In genomic region chr12:123995023-123995422, GRCh38 we compare ENCODE assay signal across 13 cellular contexts. TPM values are rescaled to one million over a fixed set of nuclear protein-coding genes. Genes with fewer than 3 reads are reported as not detected.
DNase-seq lines count a peak whose midpoint lies in the region; ATAC-seq and TF ChIP-seq lines count a peak whose summit lies in the region.
"Had no signal": no experiment of that assay in that cellular context is flagged by ENCODE, and none has a peak within 500 bp of the region (broad histone marks: within the 10 kb centered on the region; RNA-seq: fewer than 3 reads in every experiment).

No MANE protein-coding gene starts in this region.

- WGBS in heart left ventricle, 4 donors = 49 to 64% (median 52%) methylated on average over 3 of the region's 3 CpGs

- no peak for DNase-seq in heart left ventricle
- no peak for DNase-seq in Right ventricle myocardium superior
- peak; percentile 56 for DNase-seq in foreskin melanocyte
- no peak for DNase-seq in substantia nigra (lab: John Stamatoyannopoulos, UW)
- DNase-seq in activated effector memory CD4-positive, alpha-beta T cell treated with Interleukin-2 at 50 U/mL for 16 hours = no peak
- DNase-seq: activated CD4-positive, alpha-beta T cell treated with anti-CD3 and anti-CD28 coated beads, Interleukin-2, amount 10 ng/mL, durations not matched to agents 24 days and 14 days; body of pancreas; stomach had no signal

- H3K36me3 Mint-ChIP-seq in activated T-helper 17 cell treated with anti-CD3 and anti-CD28 coated beads, Interleukin-2, amount 50 U/mL, for 72 hours (ENCODE audit: low read depth) = peaks cover 67% of the 10 kb centered on the region

- H3K27me3 ChIP-seq in heart left ventricle = no peaks in the 10 kb centered on the region
- H3K27me3 ChIP-seq: body of pancreas, stomach had no signal

- ATAC-seq in heart left ventricle (peak in 3 of 4 donors; percentile 37 to 46 (median 45)), Right ventricle myocardium superior (ENCODE audit: poor library complexity) (no peak), HG02870 (IDR thresholded peaks at IDR 0.05; ENCODE audit: unreplicated experiment) (no peak), HG03280 (IDR thresholded peaks at IDR 0.05; ENCODE audit: unreplicated experiment) (no peak)
- ATAC-seq in activated T-helper 17 cell treated with anti-CD3 and anti-CD28 coated beads, Interleukin-2, amount 50 U/mL, for 72 hours (replicated peaks) = peak; percentile 91
- ATAC-seq: body of pancreas, GM12878 had no signal

- H3K9me3 ChIP-seq in heart left ventricle = no peaks in the 10 kb centered on the region
- H3K9me3 ChIP-seq: body of pancreas, stomach had no signal

- H3K36me3 ChIP-seq in heart left ventricle = peaks cover 0 to 41% (median 15%) of the 10 kb centered on the region in 9 donors

- H3K9me3 Mint-ChIP-seq in activated T-helper 17 cell treated with anti-CD3 and anti-CD28 coated beads, Interleukin-2, amount 50 U/mL, for 72 hours = no peaks in the 10 kb centered on the region
- H3K9me3 Mint-ChIP-seq: activated CD4-positive, alpha-beta T cell treated with anti-CD3 and anti-CD28 coated beads, Interleukin-2, amount 10 ng/mL, durations not matched to agents 24 days and 14 days; IgD-negative memory B cell had no signal

- H3K27ac ChIP-seq in heart left ventricle (peak overlapping the region in 1 of 12 donors; percentile 15), substantia nigra (ENCODE audit: low read depth, low read length, poor library complexity, severe bottlenecking) (peak overlapping the region; percentile 47)
- H3K27ac ChIP-seq: body of pancreas had no signal

- H3K4me3 Mint-ChIP-seq in activated T-helper 17 cell treated with anti-CD3 and anti-CD28 coated beads, Interleukin-2, amount 50 U/mL, for 72 hours = no peak overlapping the region
- H3K4me3 Mint-ChIP-seq: activated CD4-positive, alpha-beta T cell treated with anti-CD3 and anti-CD28 coated beads, Interleukin-2, amount 10 ng/mL, durations not matched to agents 24 days and 14 days; IgD-negative memory B cell had no signal

- H3K27ac Mint-ChIP-seq in activated T-helper 17 cell treated with anti-CD3 and anti-CD28 coated beads, Interleukin-2, amount 50 U/mL, for 72 hours = peak overlapping the region; percentile 21
- H3K27ac Mint-ChIP-seq: activated CD4-positive, alpha-beta T cell treated with anti-CD3 and anti-CD28 coated beads, Interleukin-2, amount 10 ng/mL, durations not matched to agents 24 days and 14 days had no signal

- TF ChIP-seq CTCF in heart left ventricle (IDR thresholded peaks at IDR 0.05) = no peak

- peaks cover 3 to 90% (median 43%) of the 10 kb centered on the region in 12 donors for H3K4me1 ChIP-seq in heart left ventricle

- intact Hi-C loops in heart left ventricle (cut with DNase I) = no loop called here
- intact Hi-C loops in Right ventricle myocardium superior (cut with DNase I) = no loop called here

- no peak for TF ChIP-seq POLR2A in heart left ventricle (IDR thresholded peaks at IDR 0.05)

- no peak overlapping the region for H3K4me3 ChIP-seq in heart left ventricle
- H3K4me3 ChIP-seq: body of pancreas, GM12878, stomach had no signal

- H3K4me1 Mint-ChIP-seq in activated T-helper 17 cell treated with anti-CD3 and anti-CD28 coated beads, Interleukin-2, amount 50 U/mL, for 72 hours = peaks cover 14% of the 10 kb centered on the region

- no peaks in the 10 kb centered on the region for H3K27me3 Mint-ChIP-seq in activated T-helper 17 cell treated with anti-CD3 and anti-CD28 coated beads, Interleukin-2, amount 50 U/mL, for 72 hours
- H3K27me3 Mint-ChIP-seq: activated CD4-positive, alpha-beta T cell treated with anti-CD3 and anti-CD28 coated beads, Interleukin-2, amount 10 ng/mL, durations not matched to agents 24 days and 14 days; IgD-negative memory B cell had no signal

RNA-seq across cellular contexts. Expression of gene ZNF664, which starts 22.0 kb away (rescaled TPM):
- 100 to 1,000 TPM in 1 of 9 donors, 10 to 100 TPM in 8; 59.8 to 104 (median 78.0) TPM for total RNA-seq in heart left ventricle
- 10 to 100 TPM; 43.1 to 67.4 TPM for polyA plus RNA-seq in heart left ventricle
- 71.3 TPM for total RNA-seq in Right ventricle myocardium superior
- total RNA-seq in activated T-helper 17 cell treated with anti-CD3 and anti-CD28 coated beads, Interleukin-2, amount 50 U/mL, for 72 hours = 10 to 100 TPM; 35.6 to 48.3 TPM

RNA-seq across cellular contexts. Expression of gene CCDC92, which starts 22.4 kb away (rescaled TPM):
- total RNA-seq in heart left ventricle = 10 to 100 TPM; 37.8 to 77.6 (median 57.3) TPM
- polyA plus RNA-seq in heart left ventricle = 10 to 100 TPM; 58.1 to 86.1 TPM
- total RNA-seq in Right ventricle myocardium superior = 54.0 TPM
- 10 to 100 TPM; 19.2 to 19.4 TPM for total RNA-seq in activated T-helper 17 cell treated with anti-CD3 and anti-CD28 coated beads, Interleukin-2, amount 50 U/mL, for 72 hours

Comparison
In these comparisons a context has a peak if more than half of its experiments do, and no peak if none do; other contexts are left out.
1. ATAC-seq: peak in heart left ventricle (3 of 4) and activated T-helper 17 cell treated with anti-CD3 and anti-CD28 coated beads, Interleukin-2, amount 50 U/mL, for 72 hours (single experiment); none in Right ventricle myocardium superior (single experiment), HG02870 (single experiment) and HG03280 (single experiment).